In the genomic region with DNA sequence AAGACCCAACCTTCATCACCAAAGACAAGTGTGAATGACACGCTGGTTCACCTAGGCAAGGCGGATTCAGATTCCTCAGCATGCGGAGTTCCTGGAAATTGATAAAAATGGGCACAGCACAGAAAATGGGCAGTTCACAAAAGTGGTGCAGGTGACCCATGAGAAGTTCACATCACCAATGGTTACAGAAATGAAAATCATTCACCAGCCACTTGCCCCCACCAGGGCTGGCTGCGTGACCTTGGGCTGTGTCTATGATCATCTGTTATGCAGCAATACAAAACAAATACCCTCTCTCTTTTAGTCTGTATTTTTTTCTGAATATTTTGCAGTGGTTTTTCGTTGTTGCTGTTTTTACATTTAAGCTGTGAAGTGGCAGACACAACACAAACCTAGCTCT, we compare ENCODE assay signal across 14 cellular contexts.
A peak's percentile ranks its signal among the peaks of the same experiment; 100 is the strongest.
DNase-seq lines count a peak whose midpoint lies in the region; TF ChIP-seq lines count a peak whose summit lies in the region.
"Had no signal": no experiment of that assay in that cellular context is flagged by ENCODE, and none has a peak within 500 bp of the region (broad histone marks: within the 10 kb centered on the region; RNA-seq: fewer than 3 reads in every experiment).

No MANE protein-coding gene starts in this region.

- H3K79me2 ChIP-seq in osteoblast (ENCODE audit: insufficient read depth, low read length): no peaks in the 10 kb centered on the region

- no peak overlapping the region for H2AFZ ChIP-seq in osteoblast (ENCODE audit: low read length)
- H2AFZ ChIP-seq: GM23338 had no signal

- H3K27me3 Mint-ChIP-seq in endothelial cell (ENCODE audit: unreplicated experiment) (no peaks in the 10 kb centered on the region), type B pancreatic cell (no peaks in the 10 kb centered on the region)
- H3K27me3 Mint-ChIP-seq: CD4-positive, alpha-beta T cell had no signal

- H3K4me3 Mint-ChIP-seq in endothelial cell (ENCODE audit: unreplicated experiment) (peak overlapping the region; percentile 38), type B pancreatic cell (no peak overlapping the region)
- H3K4me3 Mint-ChIP-seq: CD4-positive, alpha-beta T cell; GM23338 had no signal

- DNase-seq in coronary artery (ENCODE audit: low spot score): peak; percentile 33
- no peak for DNase-seq in endothelial cell (ENCODE audit: low spot score)
- DNase-seq in osteoblast (ENCODE audit: insufficient read length, low spot score, missing footprints): peak; percentile 46
- peak; percentile 24 for DNase-seq in type B pancreatic cell (ENCODE audit: extremely low spot score, unreplicated experiment)
- DNase-seq in HuH-7.5 (ENCODE audit: low spot score): no peak
- DNase-seq in stimulated activated naive CD4-positive, alpha-beta T cell treated with Interleukin-2 at 50 U/mL for 16 hours (lab: John Stamatoyannopoulos, UW): no peak
- DNase-seq in SKM-1 treated with dmso at 0.1 percent for 144 hours (lab: John Stamatoyannopoulos, UW; ENCODE audit: unreplicated experiment): no peak
- DNase-seq: ACHN; BE2C; C1 segment of cervical spinal cord; Caco-2; CD4-positive, alpha-beta T cell; HCEC 1CT had no signal

- no peak for TF ChIP-seq CTCF in coronary artery (IDR thresholded peaks at IDR 0.05)
- TF ChIP-seq CTCF in endothelial cell (IDR thresholded peaks at IDR 0.05; ENCODE audit: unreplicated experiment): no peak
- no peak for TF ChIP-seq CTCF in osteoblast (IDR thresholded peaks at IDR 0.05; ENCODE audit: extremely low read depth, low read depth, low read length)
- TF ChIP-seq CTCF in type B pancreatic cell (conservative IDR thresholded peaks at IDR 0.05): no peak

- H3K9me3 ChIP-seq in osteoblast (ENCODE audit: low read depth, low read length): no peaks in the 10 kb centered on the region
- H3K9me3 ChIP-seq: BE2C, Caco-2 had no signal

- no peak overlapping the region for H3K27ac Mint-ChIP-seq in endothelial cell (ENCODE audit: unreplicated experiment)
- no peak overlapping the region for H3K27ac Mint-ChIP-seq in type B pancreatic cell
- H3K27ac Mint-ChIP-seq: CD4-positive, alpha-beta T cell; GM23338 had no signal

- H3K36me3 Mint-ChIP-seq in endothelial cell (ENCODE audit: low read depth, unreplicated experiment) (peaks cover 13% of the 10 kb centered on the region), type B pancreatic cell (peaks cover 4% of the 10 kb centered on the region)

- no peak overlapping the region for H3K4me2 ChIP-seq in osteoblast (ENCODE audit: insufficient read depth, low read length)
- H3K4me2 ChIP-seq: GM23338 had no signal

- H3K36me3 ChIP-seq in osteoblast (ENCODE audit: insufficient read depth, low read length): no peaks in the 10 kb centered on the region
- H3K36me3 ChIP-seq: BE2C had no signal

- H3K4me3 ChIP-seq in coronary artery: no peak overlapping the region
- no peak overlapping the region for H3K4me3 ChIP-seq in osteoblast (ENCODE audit: insufficient read depth, low read length)
- H3K4me3 ChIP-seq: GM23338 had no signal

- no peaks in the 10 kb centered on the region for H3K27me3 ChIP-seq in osteoblast (ENCODE audit: insufficient read depth, low read length)
- H3K27me3 ChIP-seq: BE2C had no signal

- H3K9me3 Mint-ChIP-seq in endothelial cell (ENCODE audit: unreplicated experiment): peaks cover 3% of the 10 kb centered on the region
- peaks cover 9% of the 10 kb centered on the region for H3K9me3 Mint-ChIP-seq in type B pancreatic cell

- H4K20me1 ChIP-seq in osteoblast (ENCODE audit: insufficient read depth, low read length): no peaks in the 10 kb centered on the region

- H3K27ac ChIP-seq in coronary artery (no peak overlapping the region), osteoblast (ENCODE audit: low read depth, low read length) (no peak overlapping the region)

- H3K4me1 ChIP-seq in osteoblast (ENCODE audit: insufficient read depth, low read length): no peaks in the 10 kb centered on the region
- H3K4me1 ChIP-seq: BE2C had no signal

- H3K4me1 Mint-ChIP-seq in endothelial cell (ENCODE audit: unreplicated experiment): no peaks in the 10 kb centered on the region
- no peaks in the 10 kb centered on the region for H3K4me1 Mint-ChIP-seq in type B pancreatic cell (ENCODE audit: unreplicated experiment)
- H3K4me1 Mint-ChIP-seq: GM23338 had no signal

Comparison
In these comparisons a context has a peak if more than half of its experiments do, and no peak if none do; other contexts are left out.
1. DNase-seq: peak in coronary artery (single experiment), osteoblast (single experiment) and type B pancreatic cell (single experiment); none in endothelial cell (single experiment), HuH-7.5 (single experiment), stimulated activated naive CD4-positive, alpha-beta T cell treated with Interleukin-2 at 50 U/mL for 16 hours (single experiment) and SKM-1 treated with dmso at 0.1 percent for 144 hours (single experiment).